In genomic region chr17:79913896-79914812, GRCh38 we compare ENCODE assay signal across 1 cellular context.
A peak's percentile ranks its signal among the peaks of the same experiment; 100 is the strongest.
TF ChIP-seq lines count a peak whose summit lies in the region.

No MANE protein-coding gene starts in this region.

TF ChIP-seq in K562, 482 proteins besides CTCF, POLR2A, EP300 and RAD21 (continued from another document and continues in another):
- TF ChIP-seq ZHX1 (conservative IDR thresholded peaks at IDR 0.05; ENCODE audit: low read length): no peak
- no peak for TF ChIP-seq ZNF717 (CRISPR knock-in tag; IDR thresholded peaks at IDR 0.05)
- no peak for TF ChIP-seq SRF (CRISPR knock-in tag; IDR thresholded peaks at IDR 0.05)
- no peak for TF ChIP-seq GTF2A2 (tag; IDR thresholded peaks at IDR 0.05)
- TF ChIP-seq, protein P1, sequence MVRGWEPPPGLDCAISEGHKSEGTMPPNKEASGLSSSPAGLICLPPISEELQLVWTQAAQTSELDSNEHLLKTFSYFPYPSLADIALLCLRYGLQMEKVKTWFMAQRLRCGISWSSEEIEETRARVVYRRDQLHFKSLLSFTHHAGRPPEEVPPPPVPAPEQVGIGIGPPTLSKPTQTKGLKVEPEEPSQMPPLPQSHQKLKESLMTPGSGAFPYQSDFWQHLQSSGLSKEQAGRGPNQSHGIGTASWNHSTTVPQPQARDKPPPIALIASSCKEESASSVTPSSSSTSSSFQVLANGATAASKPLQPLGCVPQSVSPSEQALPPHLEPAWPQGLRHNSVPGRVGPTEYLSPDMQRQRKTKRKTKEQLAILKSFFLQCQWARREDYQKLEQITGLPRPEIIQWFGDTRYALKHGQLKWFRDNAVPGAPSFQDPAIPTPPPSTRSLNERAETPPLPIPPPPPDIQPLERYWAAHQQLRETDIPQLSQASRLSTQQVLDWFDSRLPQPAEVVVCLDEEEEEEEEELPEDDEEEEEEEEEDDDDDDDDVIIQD (CRISPR knock-in tag; IDR thresholded peaks at IDR 0.05): no peak
- TF ChIP-seq, protein P2, sequence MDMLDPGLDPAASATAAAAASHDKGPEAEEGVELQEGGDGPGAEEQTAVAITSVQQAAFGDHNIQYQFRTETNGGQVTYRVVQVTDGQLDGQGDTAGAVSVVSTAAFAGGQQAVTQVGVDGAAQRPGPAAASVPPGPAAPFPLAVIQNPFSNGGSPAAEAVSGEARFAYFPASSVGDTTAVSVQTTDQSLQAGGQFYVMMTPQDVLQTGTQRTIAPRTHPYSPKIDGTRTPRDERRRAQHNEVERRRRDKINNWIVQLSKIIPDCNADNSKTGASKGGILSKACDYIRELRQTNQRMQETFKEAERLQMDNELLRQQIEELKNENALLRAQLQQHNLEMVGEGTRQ (CRISPR knock-in tag; IDR thresholded peaks at IDR 0.05): no peak
- TF ChIP-seq, protein P3, sequence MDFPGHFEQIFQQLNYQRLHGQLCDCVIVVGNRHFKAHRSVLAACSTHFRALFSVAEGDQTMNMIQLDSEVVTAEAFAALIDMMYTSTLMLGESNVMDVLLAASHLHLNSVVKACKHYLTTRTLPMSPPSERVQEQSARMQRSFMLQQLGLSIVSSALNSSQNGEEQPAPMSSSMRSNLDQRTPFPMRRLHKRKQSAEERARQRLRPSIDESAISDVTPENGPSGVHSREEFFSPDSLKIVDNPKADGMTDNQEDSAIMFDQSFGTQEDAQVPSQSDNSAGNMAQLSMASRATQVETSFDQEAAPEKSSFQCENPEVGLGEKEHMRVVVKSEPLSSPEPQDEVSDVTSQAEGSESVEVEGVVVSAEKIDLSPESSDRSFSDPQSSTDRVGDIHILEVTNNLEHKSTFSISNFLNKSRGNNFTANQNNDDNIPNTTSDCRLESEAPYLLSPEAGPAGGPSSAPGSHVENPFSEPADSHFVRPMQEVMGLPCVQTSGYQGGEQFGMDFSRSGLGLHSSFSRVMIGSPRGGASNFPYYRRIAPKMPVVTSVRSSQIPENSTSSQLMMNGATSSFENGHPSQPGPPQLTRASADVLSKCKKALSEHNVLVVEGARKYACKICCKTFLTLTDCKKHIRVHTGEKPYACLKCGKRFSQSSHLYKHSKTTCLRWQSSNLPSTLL (IDR thresholded peaks at IDR 0.05): no peak
- TF ChIP-seq POLR2H (tag; IDR thresholded peaks at IDR 0.05; ENCODE audit: low read depth): no peak
- no peak for TF ChIP-seq ZNF668 (CRISPR knock-in tag; IDR thresholded peaks at IDR 0.05)
- TF ChIP-seq NRF1 (conservative IDR thresholded peaks at IDR 0.05 in 1 of 2, IDR thresholded peaks at IDR 0.05 in 1 of 2): peak; percentile 18 to 25; a peak in 1 of 4 replicates
- no peak for TF ChIP-seq NONO (IDR thresholded peaks at IDR 0.05; ENCODE audit: low read depth in 2 of 2, low read length in 1 of 2)
- TF ChIP-seq, protein P4, sequence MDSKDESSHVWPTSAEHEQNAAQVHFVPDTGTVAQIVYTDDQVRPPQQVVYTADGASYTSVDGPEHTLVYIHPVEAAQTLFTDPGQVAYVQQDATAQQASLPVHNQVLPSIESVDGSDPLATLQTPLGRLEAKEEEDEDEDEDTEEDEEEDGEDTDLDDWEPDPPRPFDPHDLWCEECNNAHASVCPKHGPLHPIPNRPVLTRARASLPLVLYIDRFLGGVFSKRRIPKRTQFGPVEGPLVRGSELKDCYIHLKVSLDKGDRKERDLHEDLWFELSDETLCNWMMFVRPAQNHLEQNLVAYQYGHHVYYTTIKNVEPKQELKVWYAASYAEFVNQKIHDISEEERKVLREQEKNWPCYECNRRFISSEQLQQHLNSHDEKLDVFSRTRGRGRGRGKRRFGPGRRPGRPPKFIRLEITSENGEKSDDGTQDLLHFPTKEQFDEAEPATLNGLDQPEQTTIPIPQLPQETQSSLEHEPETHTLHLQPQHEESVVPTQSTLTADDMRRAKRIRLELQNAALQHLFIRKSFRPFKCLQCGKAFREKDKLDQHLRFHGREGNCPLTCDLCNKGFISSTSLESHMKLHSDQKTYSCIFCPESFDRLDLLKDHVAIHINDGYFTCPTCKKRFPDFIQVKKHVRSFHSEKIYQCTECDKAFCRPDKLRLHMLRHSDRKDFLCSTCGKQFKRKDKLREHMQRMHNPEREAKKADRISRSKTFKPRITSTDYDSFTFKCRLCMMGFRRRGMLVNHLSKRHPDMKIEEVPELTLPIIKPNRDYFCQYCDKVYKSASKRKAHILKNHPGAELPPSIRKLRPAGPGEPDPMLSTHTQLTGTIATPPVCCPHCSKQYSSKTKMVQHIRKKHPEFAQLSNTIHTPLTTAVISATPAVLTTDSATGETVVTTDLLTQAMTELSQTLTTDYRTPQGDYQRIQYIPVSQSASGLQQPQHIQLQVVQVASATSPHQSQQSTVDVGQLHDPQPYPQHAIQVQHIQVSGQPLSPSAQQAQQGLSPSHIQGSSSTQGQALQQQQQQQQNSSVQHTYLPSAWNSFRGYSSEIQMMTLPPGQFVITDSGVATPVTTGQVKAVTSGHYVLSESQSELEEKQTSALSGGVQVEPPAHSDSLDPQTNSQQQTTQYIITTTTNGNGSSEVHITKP (IDR thresholded peaks at IDR 0.05; ENCODE audit: partially characterized antibody): no peak
- no peak for TF ChIP-seq ZC3H4 (CRISPR knock-in tag; IDR thresholded peaks at IDR 0.05; ENCODE audit: borderline replicate concordance)
- TF ChIP-seq PATZ1 (CRISPR knock-in tag; IDR thresholded peaks at IDR 0.05; ENCODE audit: borderline replicate concordance): no peak
- peak; percentile 78 for TF ChIP-seq ZFP36 (IDR thresholded peaks at IDR 0.05; ENCODE audit: low read depth, low read length, partially characterized antibody)
- TF ChIP-seq RBM25 (IDR thresholded peaks at IDR 0.05; ENCODE audit: low read depth, low read length, severe bottlenecking): peak; percentile 52
- TF ChIP-seq, protein P5, sequence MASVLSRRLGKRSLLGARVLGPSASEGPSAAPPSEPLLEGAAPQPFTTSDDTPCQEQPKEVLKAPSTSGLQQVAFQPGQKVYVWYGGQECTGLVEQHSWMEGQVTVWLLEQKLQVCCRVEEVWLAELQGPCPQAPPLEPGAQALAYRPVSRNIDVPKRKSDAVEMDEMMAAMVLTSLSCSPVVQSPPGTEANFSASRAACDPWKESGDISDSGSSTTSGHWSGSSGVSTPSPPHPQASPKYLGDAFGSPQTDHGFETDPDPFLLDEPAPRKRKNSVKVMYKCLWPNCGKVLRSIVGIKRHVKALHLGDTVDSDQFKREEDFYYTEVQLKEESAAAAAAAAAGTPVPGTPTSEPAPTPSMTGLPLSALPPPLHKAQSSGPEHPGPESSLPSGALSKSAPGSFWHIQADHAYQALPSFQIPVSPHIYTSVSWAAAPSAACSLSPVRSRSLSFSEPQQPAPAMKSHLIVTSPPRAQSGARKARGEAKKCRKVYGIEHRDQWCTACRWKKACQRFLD (CRISPR knock-in tag; IDR thresholded peaks at IDR 0.05): no peak
- 0 out of 4 replicates have a peak, but pooled peaks of 1 of the 2 experiments have one; percentile 13 for TF ChIP-seq KDM1A (IDR thresholded peaks at IDR 0.05)
- no peak for TF ChIP-seq CREB1 (IDR thresholded peaks at IDR 0.05)
- no peak for TF ChIP-seq CREB1 (CRISPR knock-in tag; IDR thresholded peaks at IDR 0.05)
- TF ChIP-seq ZNF699 (CRISPR knock-in tag; IDR thresholded peaks at IDR 0.05; ENCODE audit: insufficient replicate concordance): no peak
- TF ChIP-seq, protein P6, sequence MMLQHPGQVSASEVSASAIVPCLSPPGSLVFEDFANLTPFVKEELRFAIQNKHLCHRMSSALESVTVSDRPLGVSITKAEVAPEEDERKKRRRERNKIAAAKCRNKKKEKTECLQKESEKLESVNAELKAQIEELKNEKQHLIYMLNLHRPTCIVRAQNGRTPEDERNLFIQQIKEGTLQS (IDR thresholded peaks at IDR 0.05): no peak
- TF ChIP-seq, protein P6 (CRISPR knock-in tag; conservative IDR thresholded peaks at IDR 0.05): no peak
- TF ChIP-seq HOXB6 (CRISPR knock-in tag; IDR thresholded peaks at IDR 0.05; ENCODE audit: borderline replicate concordance): no peak
- no peak for TF ChIP-seq UBTF (IDR thresholded peaks at IDR 0.05; ENCODE audit: borderline replicate concordance in 1 of 2, low read depth in 2 of 2, low read length in 2 of 2)
- no peak for TF ChIP-seq TRIM24 (IDR thresholded peaks at IDR 0.05)
- TF ChIP-seq HDAC2 (IDR thresholded peaks at IDR 0.05): no peak
- no peak for TF ChIP-seq CBX1 (IDR thresholded peaks at IDR 0.05; ENCODE audit: low read depth)
- TF ChIP-seq NR1H2 (CRISPR knock-in tag; IDR thresholded peaks at IDR 0.05): no peak
- no peak for TF ChIP-seq NR3C1 (CRISPR knock-in tag; IDR thresholded peaks at IDR 0.05)
- no peak for TF ChIP-seq ATF4 (CRISPR knock-in tag; IDR thresholded peaks at IDR 0.05)
- TF ChIP-seq ZBTB17 (CRISPR knock-in tag; IDR thresholded peaks at IDR 0.05): no peak
